ENCODE assay signal across 26 cellular contexts in genomic region chr9:106797299-106797698, GRCh38.
A peak's percentile ranks its signal among the peaks of the same experiment; 100 is the strongest.
DNase-seq lines count a peak whose midpoint lies in the region; TF ChIP-seq lines count a peak whose summit lies in the region.
"Had no signal": no experiment of that assay in that cellular context is flagged by ENCODE, and none has a peak within 500 bp of the region (broad histone marks: within the 10 kb centered on the region; RNA-seq: fewer than 3 reads in every experiment).

No MANE protein-coding gene starts in this region.

- peaks cover 4 to 11% of the 10 kb centered on the region in 2 donors for H3K9me3 ChIP-seq in breast epithelium
- H3K9me3 ChIP-seq in CD4-positive, alpha-beta memory T cell (ENCODE audit: control insufficient read depth in 1 of 2, low read length in 2 of 2): no peaks in the 10 kb centered on the region
- peaks cover 10% of the 10 kb centered on the region for H3K9me3 ChIP-seq in PC-9 (ENCODE audit: insufficient read depth, low read depth)
- H3K9me3 ChIP-seq: SJSA1, suprapubic skin had no signal

- no peak overlapping the region for H3K23ac ChIP-seq in mesendoderm (ENCODE audit: low read length)

- H2BK120ac ChIP-seq in mesendoderm (ENCODE audit: low read depth, low read length): no peak overlapping the region

- intact Hi-C loops in MCF 10A (cut with micrococcal nuclease): loop anchor here (5.0 kb wide), 3 partner anchors 50 to 80 kb away; partner anchors contain the start of gene ZNF462
- intact Hi-C loops in breast epithelium (cut with DNase I; ENCODE audit: low total_unique reads): no loop called here
- intact Hi-C loops in CD14-positive monocyte (cut with micrococcal nuclease): no loop called here
- intact Hi-C loops in CD4-positive, alpha-beta memory T cell (cut with micrococcal nuclease): no loop called here
- intact Hi-C loops in PC-9 (cut with micrococcal nuclease; ENCODE audit: unreplicated experiment): loop anchor here (5.0 to 10.0 kb wide), 2 partner anchors 65 to 128 kb away; partner anchors contain the start of gene ZNF462

- no peaks in the 10 kb centered on the region for H3K9me2 ChIP-seq in PC-9 (ENCODE audit: insufficient read depth)

- H4K8ac ChIP-seq in mesendoderm (ENCODE audit: low read depth, low read length): no peak overlapping the region

- no peak overlapping the region for H4K5ac ChIP-seq in mesendoderm (ENCODE audit: low read length)

- POLR2A ChIA-PET in MCF 10A (lab: Yijun Ruan, JAX): interaction anchor here (0.6 to 2.3 kb wide), 4 partner anchors 17 to 510 kb away, joined by 3 to 8 read pairs (median 4); no protein-coding TSS in a partner anchor
- POLR2A ChIA-PET in CD4-positive, alpha-beta memory T cell (lab: Charles Lee; ENCODE audit: partially characterized antibody): no interaction called here
- POLR2A ChIA-PET in PC-9 (lab: Charles Lee; ENCODE audit: unreplicated experiment): no interaction called here

- H3K36me3 ChIP-seq in breast epithelium (no peaks in the 10 kb centered on the region), mesendoderm (ENCODE audit: control insufficient read depth, insufficient read depth, low read length) (no peaks in the 10 kb centered on the region), PC-9 (ENCODE audit: low read depth) (peaks cover 6% of the 10 kb centered on the region; the same call in 1 of the 2 replicates)
- no peaks in the 10 kb centered on the region for H3K36me3 ChIP-seq in CD4-positive, alpha-beta memory T cell (ENCODE audit: insufficient read depth, low read length)
- H3K36me3 ChIP-seq: SJSA1, suprapubic skin had no signal

- H3K79me1 ChIP-seq in mesendoderm (ENCODE audit: low read length): no peaks in the 10 kb centered on the region

- in situ Hi-C loops in G401 (cut with HindIII; ENCODE audit: low sequenced_read_pairs): no loop called here

- CTCF ChIA-PET in MCF 10A (lab: Yijun Ruan, JAX) (interaction anchor here (0.7 to 0.8 kb wide), 2 partner anchors 65 to 206 kb away, joined by 4 read pairs; no protein-coding TSS in a partner anchor), PC-9 (lab: Charles Lee) (no interaction called here)
- CTCF ChIA-PET in CD4-positive, alpha-beta memory T cell (lab: Charles Lee; ENCODE audit: partially characterized antibody): no interaction called here

- peaks cover 13% of the 10 kb centered on the region; the same call in 1 of the 2 replicates for H3F3A ChIP-seq in PC-9 (ENCODE audit: insufficient read depth, low read depth)

- H3K9me3 Mint-ChIP-seq in MCF 10A (ENCODE audit: unreplicated experiment): peaks cover 8% of the 10 kb centered on the region
- H3K9me3 Mint-ChIP-seq in CD14-positive monocyte: peaks cover 0 to 12% (median 7%) of the 10 kb centered on the region in 7 donors
- H3K9me3 Mint-ChIP-seq in CD4-positive, alpha-beta memory T cell: peaks cover 0 to 14% (median 3%) of the 10 kb centered on the region in 8 donors

- H3K27me3 ChIP-seq in breast epithelium (no peaks in the 10 kb centered on the region), mesendoderm (ENCODE audit: insufficient read depth, low read length, poor library complexity) (no peaks in the 10 kb centered on the region), PC-9 (ENCODE audit: insufficient read depth, low read depth) (no peaks in the 10 kb centered on the region)
- H3K27me3 ChIP-seq in CD4-positive, alpha-beta memory T cell (ENCODE audit: insufficient read depth, low read length): no peaks in the 10 kb centered on the region
- H3K27me3 ChIP-seq: SJSA1, suprapubic skin had no signal

- H3K4me2 ChIP-seq in mesendoderm (ENCODE audit: low read length) (no peak overlapping the region), PC-9 (no peak overlapping the region)

- H3K27ac Mint-ChIP-seq in MCF 10A (ENCODE audit: low read depth, unreplicated experiment) (no peak overlapping the region), CD14-positive monocyte (no peak overlapping the region)
- no peak overlapping the region for H3K27ac Mint-ChIP-seq in CD4-positive, alpha-beta memory T cell
- H3K27ac Mint-ChIP-seq: B cell; natural killer cell treated with Interleukin-12 subunit alpha and Interleukin-12 subunit beta and Interleukin-15 and Interleukin-18, amount 100 ng/mL, for 72 hours; stimulated activated memory B cell treated with anti-CD40 and anti-IgM and Interleukin-4, amounts not matched to agents 10 μg/mL and 1 μg/mL and 100 μg/mL, for 72 hours had no signal

- no peak for TF ChIP-seq CTCF in MCF 10A (IDR thresholded peaks at IDR 0.05; ENCODE audit: unreplicated experiment)
- TF ChIP-seq CTCF in breast epithelium (IDR thresholded peaks at IDR 0.05): no peak
- TF ChIP-seq CTCF in epithelial cell of esophagus (IDR thresholded peaks at IDR 0.05; ENCODE audit: insufficient read depth, low read depth, low read length, missing control alignments): no peak
- no peak for TF ChIP-seq CTCF in CD14-positive monocyte (IDR thresholded peaks at IDR 0.05)
- no peak for TF ChIP-seq CTCF in PC-9 (conservative IDR thresholded peaks at IDR 0.05)

- no peak overlapping the region for H2BK15ac ChIP-seq in mesendoderm (replicated peaks; ENCODE audit: low read depth)

- H3K56ac ChIP-seq in mesendoderm (ENCODE audit: low read length): no peak overlapping the region

- H3K27me3 Mint-ChIP-seq in MCF 10A (ENCODE audit: insufficient read depth, unreplicated experiment) (no peaks in the 10 kb centered on the region), CD14-positive monocyte (ENCODE audit: low read depth in 3 of 3) (no peaks in the 10 kb centered on the region)
- H3K27me3 Mint-ChIP-seq in CD4-positive, alpha-beta memory T cell: no peaks in the 10 kb centered on the region
- H3K27me3 Mint-ChIP-seq: B cell; stimulated activated memory B cell treated with anti-CD40 and anti-IgM and Interleukin-4, amounts not matched to agents 10 μg/mL and 1 μg/mL and 100 μg/mL, for 72 hours had no signal

- H3K79me2 ChIP-seq in mesendoderm (ENCODE audit: control insufficient read depth, insufficient read depth, low read length) (no peaks in the 10 kb centered on the region), PC-9 (ENCODE audit: low read depth) (no peaks in the 10 kb centered on the region)

- no peak overlapping the region for H2AK5ac ChIP-seq in mesendoderm (ENCODE audit: low read length)

- H3K4me1 ChIP-seq in breast epithelium (no peaks in the 10 kb centered on the region), mesendoderm (ENCODE audit: control insufficient read depth, low read depth, low read length) (no peaks in the 10 kb centered on the region), PC-9 (replicated peaks; ENCODE audit: insufficient read depth) (peaks cover 28% of the 10 kb centered on the region)
- no peaks in the 10 kb centered on the region for H3K4me1 ChIP-seq in CD4-positive, alpha-beta memory T cell (ENCODE audit: insufficient read depth, low read length)

- no peak overlapping the region for H3K9ac ChIP-seq in mesendoderm (ENCODE audit: low read length)

- H3K4me3 Mint-ChIP-seq in MCF 10A (ENCODE audit: unreplicated experiment) (no peak overlapping the region), CD14-positive monocyte (no peak overlapping the region)
- H3K4me3 Mint-ChIP-seq in CD4-positive, alpha-beta memory T cell: no peak overlapping the region
- H3K4me3 Mint-ChIP-seq: activated T-cell treated with anti-CD3 and anti-CD28 coated beads, Interleukin-2, amount 50 U/mL, for 4 hours; B cell; natural killer cell treated with Interleukin-12 subunit alpha and Interleukin-12 subunit beta and Interleukin-15 and Interleukin-18, amount 100 ng/mL, for 72 hours; stimulated activated memory B cell treated with anti-CD40 and anti-IgM and Interleukin-4, amounts not matched to agents 10 μg/mL and 1 μg/mL and 100 μg/mL, for 72 hours had no signal

- no peaks in the 10 kb centered on the region for H4K20me1 ChIP-seq in PC-9 (ENCODE audit: insufficient read depth)

- TF ChIP-seq POLR2A in breast epithelium (IDR thresholded peaks at IDR 0.05): no peak

- peak; percentile 57 for DNase-seq in MCF 10A (ENCODE audit: unreplicated experiment)
- DNase-seq in breast epithelium (ENCODE audit: low spot score in 2 of 2): no peak
- DNase-seq in epithelial cell of esophagus (ENCODE audit: low read depth): peak; percentile 62
- no peak for DNase-seq in mesendoderm
- DNase-seq in CD14-positive monocyte (ENCODE audit: low spot score): no peak
- DNase-seq in CD4-positive, alpha-beta memory T cell: no peak
- DNase-seq in G401 (ENCODE audit: low spot score): no peak
- DNase-seq in PC-9: no peak
- DNase-seq: activated naive CD4-positive, alpha-beta T cell; activated T-cell treated with anti-CD3 and anti-CD28 coated beads, Interleukin-2, amount 50 U/mL, for 4 hours; caudate nucleus; DMS79 treated with DMSO at 0.1 percent for 48 hours; GOT3; Kasumi-1; NCI-H1092 treated with DMSO at 0.1 percent for 48 hours; NCI-H446; PC-3; posterior cingulate gyrus; T-helper 1 cell had no signal

- H2AFZ ChIP-seq in PC-9: no peak overlapping the region

- H3K36me3 Mint-ChIP-seq in MCF 10A (ENCODE audit: insufficient read depth, unreplicated experiment) (no peaks in the 10 kb centered on the region), CD14-positive monocyte (no peaks in the 10 kb centered on the region)
- no peaks in the 10 kb centered on the region for H3K36me3 Mint-ChIP-seq in CD4-positive, alpha-beta memory T cell
- H3K36me3 Mint-ChIP-seq: natural killer cell treated with Interleukin-12 subunit alpha and Interleukin-12 subunit beta and Interleukin-15 and Interleukin-18, amount 100 ng/mL, for 72 hours; stimulated activated memory B cell treated with anti-CD40 and anti-IgM and Interleukin-4, amounts not matched to agents 10 μg/mL and 1 μg/mL and 100 μg/mL, for 72 hours had no signal

- H3K18ac ChIP-seq in mesendoderm (ENCODE audit: low read length): no peak overlapping the region

- H2BK5ac ChIP-seq in mesendoderm (ENCODE audit: low read length): no peak overlapping the region

- WGBS in mesendoderm (ENCODE audit: extremely low coverage, insufficient coverage, low lambda C conversion rate): no CpG with 5 or more reads among the region's 2 CpGs

- H3K4me1 Mint-ChIP-seq in MCF 10A (ENCODE audit: insufficient read depth, unreplicated experiment) (peaks cover 35% of the 10 kb centered on the region), CD14-positive monocyte (no peaks in the 10 kb centered on the region)
- no peaks in the 10 kb centered on the region for H3K4me1 Mint-ChIP-seq in CD4-positive, alpha-beta memory T cell
- H3K4me1 Mint-ChIP-seq: B cell; stimulated activated memory B cell treated with anti-CD40 and anti-IgM and Interleukin-4, amounts not matched to agents 10 μg/mL and 1 μg/mL and 100 μg/mL, for 72 hours had no signal

- H3K27ac ChIP-seq in breast epithelium (no peak overlapping the region), mesendoderm (ENCODE audit: low read depth, low read length) (no peak overlapping the region), PC-9 (no peak overlapping the region)
- no peak overlapping the region for H3K27ac ChIP-seq in CD4-positive, alpha-beta memory T cell (ENCODE audit: low read depth, low read length)
- H3K27ac ChIP-seq: 22Rv1, epithelial cell of prostate, suprapubic skin had no signal

- BruUV-seq in MCF 10A (replicated peaks; lab: Mats Ljungman, UMichigan) (no TSS peak), PC-9 (replicated peaks; lab: Mats Ljungman, UMichigan) (no TSS peak)

- peak overlapping the region; percentile 31 for H3K4ac ChIP-seq in mesendoderm (ENCODE audit: low read depth, low read length)

- no peak overlapping the region for H3K4me3 ChIP-seq in breast epithelium
- no peak overlapping the region for H3K4me3 ChIP-seq in epithelial cell of esophagus (ENCODE audit: low read length)
- H3K4me3 ChIP-seq in mesendoderm (ENCODE audit: low read length): no peak overlapping the region
- no peak overlapping the region for H3K4me3 ChIP-seq in CD4-positive, alpha-beta memory T cell (ENCODE audit: low read length in 2 of 2)
- H3K4me3 ChIP-seq in PC-9: no peak overlapping the region
- H3K4me3 ChIP-seq: SJSA1, suprapubic skin had no signal

Comparison
In these comparisons a context has a peak if more than half of its experiments do, and no peak if none do; other contexts are left out.
1. DNase-seq: peak in MCF 10A (single experiment) and epithelial cell of esophagus (single experiment); none in breast epithelium (0 of 2), mesendoderm (single experiment), CD14-positive monocyte (single experiment), CD4-positive, alpha-beta memory T cell (0 of 5), G401 (single experiment) and PC-9 (0 of 2).
2. intact Hi-C loops: an anchor here in MCF 10A (5.0 kb wide) and PC-9 (5.0 to 10.0 kb wide); none called in breast epithelium, CD14-positive monocyte and CD4-positive, alpha-beta memory T cell.